ENCODE assay signal across 21 cellular contexts in genomic region chr13:42373048-42373812, GRCh38.
"Had no signal": no experiment of that assay in that cellular context is flagged by ENCODE, and none has a peak within 500 bp of the region (broad histone marks: within the 10 kb centered on the region; RNA-seq: fewer than 3 reads in every experiment).

No MANE protein-coding gene starts in this region.

- H3K36me3 Mint-ChIP-seq: mesothelial cell of epicardium; natural killer cell treated with Interleukin-12 subunit alpha and Interleukin-12 subunit beta and Interleukin-15 and Interleukin-18, amount 100 ng/mL, for 72 hours; WTC11 had no signal

- H3K4me1 Mint-ChIP-seq: mesothelial cell of epicardium had no signal

- ATAC-seq: body of pancreas; effector memory CD8-positive, alpha-beta T cell; heart right ventricle; left lung; natural killer cell treated with Interleukin-12 subunit alpha and Interleukin-12 subunit beta and Interleukin-15 and Interleukin-18, amount 100 ng/mL, for 72 hours; pancreas; right lobe of liver; WTC11 had no signal

- H3K27ac Mint-ChIP-seq: activated naive CD4-positive, alpha-beta T cell treated with anti-CD3 and anti-CD28 coated beads, Interleukin-2, amount 50 U/mL, for 72 hours; effector memory CD8-positive, alpha-beta T cell; mesothelial cell of epicardium; natural killer cell treated with Interleukin-12 subunit alpha and Interleukin-12 subunit beta and Interleukin-15 and Interleukin-18, amount 100 ng/mL, for 72 hours; WTC11 had no signal

- DNase-seq: activated CD8-positive, alpha-beta memory T cell treated with anti-CD3 and anti-CD28 coated beads, Interleukin-2, amount 50 U/mL, for 4 hours; activated effector memory CD4-positive, alpha-beta T cell treated with Interleukin-2 at 50 U/mL for 16 hours; amygdala; body of pancreas; dermis blood vessel endothelial cell; effector memory CD8-positive, alpha-beta T cell; esophagus squamous epithelium; heart right ventricle; left lung; pancreas; right lobe of liver; stimulated activated CD4-positive, alpha-beta T cell treated with anti-CD3 and anti-CD28 coated beads, Interleukin-4, amount 100 ng/mL, for 4 hours; stimulated activated naive CD4-positive, alpha-beta T cell treated with Interleukin-2 at 50 U/mL for 16 hours; trophoblast cell had no signal

- H3K27me3 ChIP-seq: body of pancreas, esophagus squamous epithelium, heart right ventricle, left lung, neutrophil, pancreas, right lobe of liver, suprapubic skin had no signal

- H3K9me3 Mint-ChIP-seq: effector memory CD8-positive, alpha-beta T cell; mesothelial cell of epicardium; natural killer cell treated with Interleukin-12 subunit alpha and Interleukin-12 subunit beta and Interleukin-15 and Interleukin-18, amount 100 ng/mL, for 72 hours had no signal

- H3K27ac ChIP-seq: body of pancreas, esophagus squamous epithelium, heart right ventricle, left lung, neutrophil, pancreas, right lobe of liver, SK-N-MC, suprapubic skin had no signal

- H3K9me3 ChIP-seq: body of pancreas, esophagus squamous epithelium, heart right ventricle, left lung, neutrophil, pancreas, right lobe of liver, suprapubic skin had no signal

- H3K4me3 Mint-ChIP-seq: effector memory CD8-positive, alpha-beta T cell; mesothelial cell of epicardium; natural killer cell treated with Interleukin-12 subunit alpha and Interleukin-12 subunit beta and Interleukin-15 and Interleukin-18, amount 100 ng/mL, for 72 hours; WTC11 had no signal

- H3K27me3 Mint-ChIP-seq: effector memory CD8-positive, alpha-beta T cell; natural killer cell treated with Interleukin-12 subunit alpha and Interleukin-12 subunit beta and Interleukin-15 and Interleukin-18, amount 100 ng/mL, for 72 hours had no signal
